In genomic region chr10:132637477-132638129, GRCh38 we compare ENCODE assay signal across 8 cellular contexts.
DNase-seq lines count a peak whose midpoint lies in the region; ATAC-seq and TF ChIP-seq lines count a peak whose summit lies in the region.

No MANE protein-coding gene starts in this region.

- DNase-seq in NCI-H1105 (lab: John Stamatoyannopoulos, UW) (peak; percentile 10), glomerular endothelial cell (ENCODE audit: extremely low read depth, low read depth, low spot score) (peak; percentile 44), osteoblast (ENCODE audit: insufficient read length, low spot score, missing footprints) (peak; percentile 98), activated gamma-delta T cell treated with Interleukin-2 at 50 U/mL for 16 hours (no peak)
- peak; percentile 28 for DNase-seq in activated CD8-positive, alpha-beta T cell treated with anti-CD3 and anti-CD28 coated beads, Interleukin-2, amount 10 ng/mL, durations not matched to agents 7 days and 5 days

- H3K4me3 ChIP-seq in BLaER1 (no peak overlapping the region), osteoblast (ENCODE audit: insufficient read depth, low read length) (peak overlapping the region; percentile 63)

- H3K4me1 ChIP-seq in BLaER1 (peaks cover 73% of the 10 kb centered on the region), osteoblast (ENCODE audit: insufficient read depth, low read length) (peaks cover 14% of the 10 kb centered on the region)

- H3K4me2 ChIP-seq in BLaER1: peak overlapping the region; percentile 38
- peak overlapping the region; percentile 81 for H3K4me2 ChIP-seq in osteoblast (ENCODE audit: insufficient read depth, low read length)

- POLR2A ChIA-PET in activated CD8-positive, alpha-beta T cell treated with anti-CD3 and anti-CD28 coated beads, Interleukin-2, amount 10 ng/mL, durations not matched to agents 7 days and 5 days (lab: Charles Lee): no interaction called here

- no peak overlapping the region for H3K4me3 Mint-ChIP-seq in activated CD8-positive, alpha-beta T cell treated with anti-CD3 and anti-CD28 coated beads, Interleukin-2, amount 10 ng/mL, durations not matched to agents 7 days and 5 days

- TF ChIP-seq CTCF in GM12874 (IDR thresholded peaks at IDR 0.05; ENCODE audit: insufficient read depth, low read depth, low read length) (peak; percentile 52), osteoblast (IDR thresholded peaks at IDR 0.05; ENCODE audit: extremely low read depth, low read depth, low read length) (peak; percentile 88)

- H3K9me3 ChIP-seq in BLaER1 (peaks cover 16% of the 10 kb centered on the region), osteoblast (ENCODE audit: low read depth, low read length) (no peaks in the 10 kb centered on the region)

- no peaks in the 10 kb centered on the region for H3K9me3 Mint-ChIP-seq in activated CD8-positive, alpha-beta T cell treated with anti-CD3 and anti-CD28 coated beads, Interleukin-2, amount 10 ng/mL, durations not matched to agents 7 days and 5 days (ENCODE audit: insufficient read depth)

- H3K79me2 ChIP-seq in osteoblast (ENCODE audit: insufficient read depth, low read length): peaks cover 27% of the 10 kb centered on the region

- no peak overlapping the region for H2AFZ ChIP-seq in osteoblast (ENCODE audit: low read length)

- H3K36me3 ChIP-seq in BLaER1 (no peaks in the 10 kb centered on the region), osteoblast (ENCODE audit: insufficient read depth, low read length) (no peaks in the 10 kb centered on the region)

- H3K27me3 ChIP-seq in BLaER1 (peaks cover 28% of the 10 kb centered on the region), osteoblast (ENCODE audit: insufficient read depth, low read length) (no peaks in the 10 kb centered on the region)

- H3K4me1 Mint-ChIP-seq in activated CD8-positive, alpha-beta T cell treated with anti-CD3 and anti-CD28 coated beads, Interleukin-2, amount 10 ng/mL, durations not matched to agents 7 days and 5 days (ENCODE audit: low read depth): peaks cover 15% of the 10 kb centered on the region

- H3K36me3 Mint-ChIP-seq in activated CD8-positive, alpha-beta T cell treated with anti-CD3 and anti-CD28 coated beads, Interleukin-2, amount 10 ng/mL, durations not matched to agents 7 days and 5 days (ENCODE audit: low read depth): no peaks in the 10 kb centered on the region

- H3K9ac ChIP-seq in BLaER1: no peak overlapping the region

- CTCF ChIA-PET in activated CD8-positive, alpha-beta T cell treated with anti-CD3 and anti-CD28 coated beads, Interleukin-2, amount 10 ng/mL, durations not matched to agents 7 days and 5 days (lab: Charles Lee): no interaction called here

- peaks cover 3% of the 10 kb centered on the region for H3K27me3 Mint-ChIP-seq in activated CD8-positive, alpha-beta T cell treated with anti-CD3 and anti-CD28 coated beads, Interleukin-2, amount 10 ng/mL, durations not matched to agents 7 days and 5 days (ENCODE audit: low read depth)

- no peak overlapping the region for H3K27ac Mint-ChIP-seq in activated CD8-positive, alpha-beta T cell treated with anti-CD3 and anti-CD28 coated beads, Interleukin-2, amount 10 ng/mL, durations not matched to agents 7 days and 5 days

- ATAC-seq in activated CD8-positive, alpha-beta T cell treated with anti-CD3 and anti-CD28 coated beads, Interleukin-2, amount 10 ng/mL, durations not matched to agents 7 days and 5 days: peak; percentile 78
- no peak for ATAC-seq in HG03354 (IDR thresholded peaks at IDR 0.05; ENCODE audit: poor library complexity, severe bottlenecking, unreplicated experiment)

- H3K27ac ChIP-seq in BLaER1: no peak overlapping the region
- H3K27ac ChIP-seq in osteoblast (ENCODE audit: low read depth, low read length): no peak overlapping the region

- peaks cover 100% of the 10 kb centered on the region for H4K20me1 ChIP-seq in BLaER1
- peaks cover 54% of the 10 kb centered on the region for H4K20me1 ChIP-seq in osteoblast (ENCODE audit: insufficient read depth, low read length)
